ENCODE assay signal across 15 cellular contexts in genomic region chr4:156816356-156816755, GRCh38.
DNase-seq lines count a peak whose midpoint lies in the region; FAIRE-seq and TF ChIP-seq lines count a peak whose summit lies in the region.
"Had no signal": no experiment of that assay in that cellular context is flagged by ENCODE, and none has a peak within 500 bp of the region (broad histone marks: within the 10 kb centered on the region; RNA-seq: fewer than 3 reads in every experiment).

No MANE protein-coding gene starts in this region.

- no peak for TF ChIP-seq POLR2A in sigmoid colon (IDR thresholded peaks at IDR 0.05)

- peak overlapping the region; percentile 85 for H3K27ac ChIP-seq in HEK293 (ENCODE audit: extremely low read depth, low read depth, low read length)
- H3K27ac ChIP-seq in keratinocyte (ENCODE audit: control insufficient read depth, insufficient read depth, low read length): peak overlapping the region; percentile 80
- H3K27ac ChIP-seq in sigmoid colon: no peak overlapping the region

- 73 to 95% methylated on average over 2 of the region's 2 CpGs for WGBS in sigmoid colon, 2 donors

- intact Hi-C loops in sigmoid colon (cut with DNase I): no loop called here

- dilution Hi-C loops in keratinocyte (cut with MboI; ENCODE audit: extremely low pct_ligation_motif_present, low sequenced_read_pairs): no loop called here

- H3K27me3 ChIP-seq in keratinocyte (ENCODE audit: control insufficient read depth, extremely low read depth, insufficient read depth, low read length) (no peaks in the 10 kb centered on the region), sigmoid colon (no peaks in the 10 kb centered on the region)

- H4K20me1 ChIP-seq in keratinocyte (ENCODE audit: control insufficient read depth, extremely low read depth, insufficient read depth, low read length): no peaks in the 10 kb centered on the region

- H3K4me1 ChIP-seq in HEK293 (ENCODE audit: control insufficient read depth, insufficient read depth, low read length) (peaks cover 7% of the 10 kb centered on the region), keratinocyte (ENCODE audit: control insufficient read depth, extremely low read depth, insufficient read depth, low read length) (peaks cover 20% of the 10 kb centered on the region), sigmoid colon (no peaks in the 10 kb centered on the region)

- H3K4me3 ChIP-seq in HEK293 (ENCODE audit: low read depth, low read length): no peak overlapping the region
- H3K4me3 ChIP-seq in keratinocyte (ENCODE audit: control insufficient read depth in 2 of 3, extremely low read depth in 1 of 3, insufficient read depth in 2 of 3, low read depth in 1 of 3, low read length in 3 of 3): no peak overlapping the region
- H3K4me3 ChIP-seq in sigmoid colon: no peak overlapping the region
- H3K4me3 ChIP-seq: HAP-1 had no signal

- peak overlapping the region; percentile 62 for H3K9ac ChIP-seq in keratinocyte (ENCODE audit: control insufficient read depth, extremely low read depth, insufficient read depth, low read length)

- no peak for TF ChIP-seq CTCF in HEK293 (tag by site-specific recombination; IDR thresholded peaks at IDR 0.05)
- TF ChIP-seq CTCF in keratinocyte (optimal IDR thresholded peaks at IDR 0.05 in 1 of 3, IDR thresholded peaks at IDR 0.05 in 1 of 3, conservative IDR thresholded peaks at IDR 0.05 in 1 of 3; ENCODE audit: extremely low read depth in 1 of 3, insufficient read depth in 2 of 3, low read length in 3 of 3): no peak
- no peak for TF ChIP-seq CTCF in sigmoid colon (IDR thresholded peaks at IDR 0.05)

- no peak for FAIRE-seq in keratinocyte (lab: Jason Lieb, UNC)
- FAIRE-seq: GM19239, H1 had no signal

- no peak overlapping the region for H2AFZ ChIP-seq in keratinocyte (ENCODE audit: control insufficient read depth, low read length)

- H3K36me3 ChIP-seq in HEK293 (ENCODE audit: control insufficient read depth in 2 of 2, insufficient read depth in 1 of 2, low read length in 2 of 2) (no peaks in the 10 kb centered on the region), keratinocyte (ENCODE audit: control insufficient read depth in 2 of 2, extremely low read depth in 1 of 2, insufficient read depth in 2 of 2, low read length in 2 of 2) (no peaks in the 10 kb centered on the region), sigmoid colon (no peaks in the 10 kb centered on the region)
- H3K36me3 ChIP-seq: HAP-1 had no signal

- DNase-seq in NCI-H69 (lab: John Stamatoyannopoulos, UW) (peak; percentile 4), keratinocyte (ENCODE audit: low read depth, low spot score) (no peak), mesenteric fat pad (ENCODE audit: low spot score) (no peak), ACHN (no peak), sigmoid colon (no peak), SW480 (ENCODE audit: low spot score) (no peak)
- DNase-seq: C1 segment of cervical spinal cord; Calu3; CD4-positive, alpha-beta T cell; GF-D8; HFFc6 had no signal

- no peak overlapping the region for H3K4me2 ChIP-seq in keratinocyte (ENCODE audit: control insufficient read depth, extremely low read depth, insufficient read depth, low read depth, low read length)

- in situ Hi-C loops in ACHN (cut with HindIII; ENCODE audit: low pct_ligation_motif_present, low pct_unique_long_range_greater_than_20kb, low sequenced_read_pairs): no loop called here

- peaks cover 7% of the 10 kb centered on the region for H3K79me2 ChIP-seq in keratinocyte (ENCODE audit: control insufficient read depth, insufficient read depth, low read length)

- no peak for TF ChIP-seq EP300 in sigmoid colon (IDR thresholded peaks at IDR 0.05)

- POLR2A ChIA-PET in HEK293 (lab: Yijun Ruan, JAX): no interaction called here

- H3K9me1 ChIP-seq in keratinocyte (ENCODE audit: control insufficient read depth, extremely low read depth, insufficient read depth, low read length): no peaks in the 10 kb centered on the region

- CTCF ChIA-PET in HEK293 (lab: Yijun Ruan, JAX): no interaction called here

- H3K9me3 ChIP-seq in HEK293 (ENCODE audit: control insufficient read depth, insufficient read depth, low read depth, low read length) (no peaks in the 10 kb centered on the region), keratinocyte (ENCODE audit: control insufficient read depth, low read depth, low read length) (no peaks in the 10 kb centered on the region), sigmoid colon (no peaks in the 10 kb centered on the region)
- H3K9me3 ChIP-seq: HAP-1 had no signal

TF ChIP-seq in HEK293, 187 proteins besides CTCF, POLR2A, EP300 and RAD21:
- peak; percentile 96 for TF ChIP-seq ZNF664 (tag by site-specific recombination; IDR thresholded peaks at IDR 0.05)
- TF ChIP-seq ZNF175 (tag by site-specific recombination; IDR thresholded peaks at IDR 0.05): no peak
- TF ChIP-seq ZNF776 (tag by site-specific recombination; IDR thresholded peaks at IDR 0.05; ENCODE audit: borderline replicate concordance): no peak

Comparison
In these comparisons a context has a peak if more than half of its experiments do, and no peak if none do; other contexts are left out.
1. H3K27ac ChIP-seq: peak in HEK293 (single experiment) and keratinocyte (single experiment); none in sigmoid colon (0 of 4).